11 cellular contexts compared by ENCODE assay signal in genomic region chr1:236120725-236121153, GRCh38. TPM values are rescaled to one million over a fixed set of nuclear protein-coding genes. Genes with fewer than 3 reads are reported as not detected.
DNase-seq lines count a peak whose midpoint lies in the region; ATAC-seq and TF ChIP-seq lines count a peak whose summit lies in the region.
"Had no signal": no experiment of that assay in that cellular context is flagged by ENCODE, and none has a peak within 500 bp of the region (broad histone marks: within the 10 kb centered on the region; RNA-seq: fewer than 3 reads in every experiment).

No MANE protein-coding gene starts in this region.

- ATAC-seq in GM19468 (IDR thresholded peaks at IDR 0.05; ENCODE audit: extremely low read depth, unreplicated experiment) (peak; percentile 55), HG03432 (IDR thresholded peaks at IDR 0.05; ENCODE audit: unreplicated experiment) (peak; percentile 61), memory B cell (ENCODE audit: low read depth) (peak; percentile 8), omental fat pad (ENCODE audit: low FRiP score) (no peak)
- ATAC-seq: pancreas had no signal

- peak overlapping the region; percentile 85 for H3K4me3 Mint-ChIP-seq in memory B cell

- no peak for TF ChIP-seq CTCF in GM13976 (IDR thresholded peaks at IDR 0.05; ENCODE audit: borderline replicate concordance, control extremely low read depth, extremely low read depth, insufficient read depth, missing control alignments)
- no peak for TF ChIP-seq CTCF in omental fat pad (IDR thresholded peaks at IDR 0.05)

- no peaks in the 10 kb centered on the region for H3K9me3 Mint-ChIP-seq in memory B cell

- H3K27me3 Mint-ChIP-seq in memory B cell: peaks cover 20% of the 10 kb centered on the region

- H3K36me3 Mint-ChIP-seq in memory B cell: no peaks in the 10 kb centered on the region

- peaks cover 13% of the 10 kb centered on the region for H3K4me1 Mint-ChIP-seq in memory B cell

- DNase-seq in GM13976 (ENCODE audit: low spot score) (peak; percentile 50), memory B cell (ENCODE audit: low spot score in 2 of 2) (no peak), omental fat pad (ENCODE audit: low spot score) (no peak), D341Med (ENCODE audit: low spot score) (no peak), glomerular visceral epithelial cell (ENCODE audit: extremely low spot score) (no peak)
- DNase-seq in effector CD4-positive, alpha-beta T cell: no peak
- DNase-seq: caudate nucleus, NCI-H510A treated with DMSO at 0.1 percent for 48 hours, pancreas had no signal

- peak overlapping the region; percentile 16 for H3K27ac Mint-ChIP-seq in memory B cell

- in situ Hi-C loops in GM13976 (cut with MboI; ENCODE audit: low sequenced_read_pairs, unreplicated experiment): loop anchor here (25.0 kb wide), 2 partner anchors 742 to 1267 kb away; no protein-coding TSS in a partner anchor

RNA-seq across cellular contexts. Expression of gene GPR137B, which starts 21.6 kb away (rescaled TPM):
- 10 to 100 TPM; 13.7 to 37.7 (median 26.0) TPM for total RNA-seq in omental fat pad

RNA-seq across cellular contexts. Expression of gene NID1, which starts 55.8 kb away (rescaled TPM):
- total RNA-seq in omental fat pad: 100 to 1,000 TPM; 131 to 458 (median 203) TPM
